ENCODE assay signal across 8 cellular contexts in the genomic region with DNA sequence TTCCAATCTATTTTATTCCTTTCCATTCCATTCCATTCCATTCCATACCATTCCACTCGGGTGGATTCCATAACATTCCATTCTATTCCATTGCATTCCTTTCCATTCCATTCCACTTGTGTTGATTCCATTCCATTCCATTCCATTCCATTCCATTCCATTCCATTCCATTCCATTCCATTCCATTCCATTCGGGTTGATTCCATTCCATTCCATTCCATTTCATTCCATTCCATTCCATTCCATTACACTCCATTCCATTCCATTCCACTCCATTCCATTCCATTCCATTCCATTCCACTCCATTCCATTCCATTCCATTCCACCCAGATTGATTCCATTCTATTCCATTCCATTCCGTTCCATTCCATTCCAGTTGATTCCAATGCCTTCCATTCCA.
DNase-seq lines count a peak whose midpoint lies in the region; ATAC-seq, FAIRE-seq and TF ChIP-seq lines count a peak whose summit lies in the region.
"Not testable (repeated sequence)": the region's sequence is repeated elsewhere in the genome, so short reads cannot be mapped to it uniquely, and the experiment has no call there.

No MANE protein-coding gene starts in this region.

- CTCF ChIA-PET in GM12878 (lab: Yijun Ruan, JAX), result not testable (repeated sequence)

- H3K4me3 ChIP-seq in HUES48 (ENCODE audit: low read depth, low read length), result peak overlapping the region; percentile 34; the same call in 1 of the 2 replicates
- H3K4me3 ChIP-seq in GM12878, left lung: not testable (repeated sequence)
- peak overlapping the region in 3 of 5 donors; percentile 9 to 31 (median 20) for H3K4me3 ChIP-seq in subcutaneous abdominal adipose tissue (ENCODE audit: low read depth in 1 of 5, low read length in 5 of 5)

- H3K4me2 ChIP-seq in GM12878 (ENCODE audit: control insufficient read depth, insufficient read depth), result not testable (repeated sequence)

- not testable (repeated sequence) for TF ChIP-seq POLR2A in GM12878 (IDR thresholded peaks at IDR 0.05; ENCODE audit: low read depth, low read length)

- not testable (repeated sequence) for H4K20me1 ChIP-seq in GM12878 (ENCODE audit: control insufficient read depth, insufficient read depth)

- not testable (repeated sequence) for H3K79me2 ChIP-seq in GM12878 (ENCODE audit: control insufficient read depth, insufficient read depth, low read length)

- peaks cover 86% of the 10 kb centered on the region for H3K9me3 ChIP-seq in HUES48 (ENCODE audit: control insufficient read depth, insufficient read depth, low read length)
- H3K9me3 ChIP-seq in GM12878 (replicated peaks; ENCODE audit: control insufficient read depth, insufficient read depth, low read length), result not testable (repeated sequence)
- H3K9me3 ChIP-seq in left lung, result peaks cover 3 to 93% of the 10 kb centered on the region in 2 donors
- peaks cover 0 to 70% (median 66%) of the 10 kb centered on the region in 5 donors for H3K9me3 ChIP-seq in subcutaneous abdominal adipose tissue (ENCODE audit: control insufficient read depth in 5 of 5, low read length in 5 of 5)

- DNase-seq in GM12878 (ENCODE audit: low read depth, low spot score); left lung: not testable (repeated sequence)

- POLR2A ChIA-PET in GM12878 (lab: Charles Lee), result not testable (repeated sequence)

- H3K36me3 ChIP-seq in HUES48 (ENCODE audit: control insufficient read depth, insufficient read depth, low read length); GM12878 (ENCODE audit: control insufficient read depth in 2 of 2, insufficient read depth in 2 of 2, low read length in 1 of 2); left lung; subcutaneous abdominal adipose tissue (ENCODE audit: control insufficient read depth in 5 of 5, insufficient read depth in 5 of 5, low read length in 5 of 5): not testable (repeated sequence)

- in situ Hi-C loops in GM12878 (cut with MboI), result not testable (repeated sequence)

- H3K4me1 ChIP-seq in HUES48 (ENCODE audit: control insufficient read depth, insufficient read depth, low read length); GM12878 (ENCODE audit: control insufficient read depth, insufficient read depth, low read length); left lung; subcutaneous abdominal adipose tissue (ENCODE audit: control insufficient read depth in 5 of 5, insufficient read depth in 5 of 5, low read length in 5 of 5): not testable (repeated sequence)

- RAD21 ChIA-PET in GM12878 (lab: Charles Lee; ENCODE audit: unreplicated experiment), result not testable (repeated sequence)

- not testable (repeated sequence) for TF ChIP-seq RAD21 in GM12878 (IDR thresholded peaks at IDR 0.05; ENCODE audit: insufficient read depth, low read depth, low read length)

- TF ChIP-seq CTCF in GM12878 (IDR thresholded peaks at IDR 0.05 in 2 of 3, conservative IDR thresholded peaks at IDR 0.05 in 1 of 3; ENCODE audit: control insufficient read depth in 2 of 3, extremely low read depth in 1 of 3, insufficient read depth in 1 of 3, low read depth in 3 of 3, low read length in 3 of 3); left lung (IDR thresholded peaks at IDR 0.05): not testable (repeated sequence)

- SMC1A ChIA-PET in GM12878 (lab: Charles Lee; ENCODE audit: uncharacterized antibody, unreplicated experiment), result not testable (repeated sequence)

- peak; percentile 50 for ATAC-seq in GM18858 (IDR thresholded peaks at IDR 0.05; ENCODE audit: unreplicated experiment)
- peak; percentile 69 for ATAC-seq in GM21360 (IDR thresholded peaks at IDR 0.05; ENCODE audit: unreplicated experiment)
- peak; percentile 76 for ATAC-seq in HG02642 (IDR thresholded peaks at IDR 0.05; ENCODE audit: poor library complexity, unreplicated experiment)
- peak; percentile 56 for ATAC-seq in HG03103 (IDR thresholded peaks at IDR 0.05; ENCODE audit: low read depth, unreplicated experiment)
- ATAC-seq in GM12878, result peak; percentile 59
- ATAC-seq in left lung, result peak; percentile 78

- not testable (repeated sequence) for H3K9ac ChIP-seq in HUES48 (ENCODE audit: low read depth, low read length); GM12878 (ENCODE audit: control insufficient read depth, insufficient read depth, low read length); subcutaneous abdominal adipose tissue (ENCODE audit: low read length in 5 of 5)

- H3K27me3 ChIP-seq in HUES48 (ENCODE audit: control insufficient read depth, insufficient read depth, low read length); GM12878 (replicated peaks in 1 of 2; ENCODE audit: control insufficient read depth in 2 of 2, insufficient read depth in 2 of 2, low read length in 1 of 2); left lung; subcutaneous abdominal adipose tissue (ENCODE audit: control insufficient read depth in 5 of 5, insufficient read depth in 4 of 5, low read length in 5 of 5): not testable (repeated sequence)

- not testable (repeated sequence) for H3K27ac ChIP-seq in HUES48 (ENCODE audit: low read depth, low read length); GM12878 (ENCODE audit: control insufficient read depth, insufficient read depth); left lung; subcutaneous abdominal adipose tissue (ENCODE audit: low read depth, low read length)

- 37% methylated on average over 3 of the region's 3 CpGs for WGBS in GM12878 (ENCODE audit: insufficient coverage, insufficient replicate concordance, low lambda C conversion rate, missing lambda C conversion rate)

- TF ChIP-seq EP300 in GM12878 (IDR thresholded peaks at IDR 0.05; ENCODE audit: borderline replicate concordance in 1 of 2, control insufficient read depth in 1 of 2, low read depth in 2 of 2, low read length in 2 of 2), result not testable (repeated sequence)

- not testable (repeated sequence) for FAIRE-seq in GM12878 (lab: Jason Lieb, UNC)

- intact Hi-C loops in GM12878 (cut with micrococcal nuclease; ENCODE audit: unreplicated experiment); left lung (cut with DNase I): not testable (repeated sequence)

- not testable (repeated sequence) for H2AFZ ChIP-seq in GM12878 (ENCODE audit: control insufficient read depth, low read depth, low read length)

- not testable (repeated sequence) for BruUV-seq in GM12878 (replicated peaks; lab: Mats Ljungman, UMichigan)
